In genomic region chr12:93318720-93319522, GRCh38 we compare ENCODE assay signal across 1 cellular context.
TF ChIP-seq lines count a peak whose summit lies in the region.

No MANE protein-coding gene starts in this region.

TF ChIP-seq in HepG2, 621 proteins besides CTCF, POLR2A, EP300 and RAD21 (continued from another document):
- no peak for TF ChIP-seq MLXIP (CRISPR knock-in tag; IDR thresholded peaks at IDR 0.05; ENCODE audit: borderline replicate concordance)
- no peak for TF ChIP-seq UBTF (CRISPR knock-in tag; IDR thresholded peaks at IDR 0.05)
- no peak for TF ChIP-seq ARNT2 (CRISPR knock-in tag; IDR thresholded peaks at IDR 0.05; ENCODE audit: low read depth)
- TF ChIP-seq ESRRA (CRISPR knock-in tag; IDR thresholded peaks at IDR 0.05; ENCODE audit: low read depth) = no peak
- no peak for TF ChIP-seq MYC (CRISPR knock-in tag; IDR thresholded peaks at IDR 0.05; ENCODE audit: borderline replicate concordance)
- TF ChIP-seq HIVEP1 (CRISPR knock-in tag; IDR thresholded peaks at IDR 0.05) = no peak
- TF ChIP-seq ZNF430 (CRISPR knock-in tag; IDR thresholded peaks at IDR 0.05) = no peak
- TF ChIP-seq SOX6 (IDR thresholded peaks at IDR 0.05) = no peak
- 0 out of 2 replicates have a peak, but pooled peaks have one; percentile 22 for TF ChIP-seq SOX6 (CRISPR knock-in tag; IDR thresholded peaks at IDR 0.05)
- TF ChIP-seq ATF4 (CRISPR knock-in tag; IDR thresholded peaks at IDR 0.05) = peak in 1 of 2 experiments; percentile 52; a peak in 1 of 4 replicates
- TF ChIP-seq ZNF567 (CRISPR knock-in tag; IDR thresholded peaks at IDR 0.05; ENCODE audit: borderline replicate concordance) = no peak
- TF ChIP-seq POLR2AphosphoS5 (IDR thresholded peaks at IDR 0.05; ENCODE audit: low read depth, low read length) = no peak
- no peak for TF ChIP-seq ZHX1 (CRISPR knock-in tag; IDR thresholded peaks at IDR 0.05; ENCODE audit: low read depth)
- TF ChIP-seq FUBP1 (CRISPR knock-in tag; IDR thresholded peaks at IDR 0.05; ENCODE audit: borderline replicate concordance) = no peak
- TF ChIP-seq CHCHD3 (CRISPR knock-in tag; IDR thresholded peaks at IDR 0.05) = no peak
- TF ChIP-seq ZNF205 (CRISPR knock-in tag; IDR thresholded peaks at IDR 0.05) = no peak
- no peak for TF ChIP-seq ZNF484 (CRISPR knock-in tag; IDR thresholded peaks at IDR 0.05; ENCODE audit: borderline replicate concordance, low read depth)
- TF ChIP-seq ZNF792 (CRISPR knock-in tag; IDR thresholded peaks at IDR 0.05) = no peak
- no peak for TF ChIP-seq TOPORS (CRISPR knock-in tag; IDR thresholded peaks at IDR 0.05)
- TF ChIP-seq NCOA1 (CRISPR knock-in tag; IDR thresholded peaks at IDR 0.05) = no peak
- no peak for TF ChIP-seq RBFOX2 (IDR thresholded peaks at IDR 0.05; ENCODE audit: low read depth, low read length)
- no peak for TF ChIP-seq SPEN (CRISPR knock-in tag; IDR thresholded peaks at IDR 0.05; ENCODE audit: low read depth)
- no peak for TF ChIP-seq SETDB1 (CRISPR knock-in tag; IDR thresholded peaks at IDR 0.05; ENCODE audit: borderline replicate concordance)
